20 cellular contexts compared by ENCODE assay signal in genomic region chr7:42736931-42737330, GRCh38.
DNase-seq lines count a peak whose midpoint lies in the region; ATAC-seq, FAIRE-seq and TF ChIP-seq lines count a peak whose summit lies in the region.
"Had no signal": no experiment of that assay in that cellular context is flagged by ENCODE, and none has a peak within 500 bp of the region (broad histone marks: within the 10 kb centered on the region; RNA-seq: fewer than 3 reads in every experiment).

No MANE protein-coding gene starts in this region.

- in situ Hi-C loops in astrocyte of the spinal cord (cut with HindIII; ENCODE audit: low sequenced_read_pairs), result no loop called here

- H3K4me3 ChIP-seq in astrocyte of the spinal cord (ENCODE audit: low read depth, low read length), result no peak overlapping the region
- H3K4me3 ChIP-seq: cardiac muscle cell, gastrocnemius medialis, HAP-1 had no signal

- DNase-seq in DMS114 treated with DMSO at 0.1 percent for 48 hours (lab: John Stamatoyannopoulos, UW; ENCODE audit: unreplicated experiment) (peak; percentile 13), HTR-8/SVneo (ENCODE audit: insufficient read length, low spot score) (peak; percentile 8), astrocyte of the spinal cord (ENCODE audit: low read depth, low spot score) (no peak), iPS-NIHi7 (ENCODE audit: extremely low spot score) (peak; percentile 72), caudate nucleus (lab: John Stamatoyannopoulos, UW) (no peak), NCI-H2227 treated with DMSO at 0.1 percent for 48 hours (lab: John Stamatoyannopoulos, UW) (no peak)
- DNase-seq: activated CD4-positive, alpha-beta T cell treated with anti-CD3 and anti-CD28 coated beads for 36 hours; activated naive CD4-positive, alpha-beta T cell treated with anti-CD3 and anti-CD28 coated beads, Interleukin-2, amount 10 ng/mL, durations not matched to agents 7 days and 5 days; DMS79 treated with DMSO at 0.1 percent for 48 hours; effector memory CD8-positive, alpha-beta T cell; gastrocnemius medialis; immature natural killer cell; KBM-7; NCI-H524; stimulated activated CD4-positive, alpha-beta T cell treated with anti-CD3 and anti-CD28 coated beads, Interleukin-2, amount 100 ng/mL, for 48 hours had no signal

- FAIRE-seq in HTR-8/SVneo (lab: Jason Lieb, UNC), result no peak

- TF ChIP-seq CTCF in astrocyte of the spinal cord (IDR thresholded peaks at IDR 0.05; ENCODE audit: low read depth, low read length), result peak; percentile 20

- no peak for ATAC-seq in GM18861 (IDR thresholded peaks at IDR 0.05; ENCODE audit: unreplicated experiment)
- no peak for ATAC-seq in GM21367 (IDR thresholded peaks at IDR 0.05; ENCODE audit: unreplicated experiment)
- ATAC-seq: activated CD4-positive, alpha-beta T cell treated with anti-CD3 and anti-CD28 coated beads for 36 hours; effector memory CD8-positive, alpha-beta T cell; gastrocnemius medialis had no signal

- no peak overlapping the region for H3K27ac ChIP-seq in caudate nucleus (ENCODE audit: low read depth, low read length)
- H3K27ac ChIP-seq: cardiac muscle cell, gastrocnemius medialis, neutrophil had no signal

Comparison
In these comparisons a context has a peak if more than half of its experiments do, and no peak if none do; other contexts are left out.
1. DNase-seq: peak in DMS114 treated with DMSO at 0.1 percent for 48 hours (single experiment), HTR-8/SVneo (single experiment) and iPS-NIHi7 (single experiment); none in astrocyte of the spinal cord (single experiment), caudate nucleus (0 of 61) and NCI-H2227 treated with DMSO at 0.1 percent for 48 hours (single experiment).